ENCODE assay signal across 1 cellular context in genomic region chr19:38211206-38211605, GRCh38.
TF ChIP-seq lines count a peak whose summit lies in the region.

No MANE protein-coding gene starts in this region.

TF ChIP-seq in GM23338, 12 proteins besides CTCF, POLR2A, EP300 and RAD21 (continued from another document):
- TF ChIP-seq REST (IDR thresholded peaks at IDR 0.05; ENCODE audit: unreplicated experiment), result no peak
- TF ChIP-seq EZH2 (IDR thresholded peaks at IDR 0.05; ENCODE audit: low read depth, unreplicated experiment), result no peak
- TF ChIP-seq NANOG (IDR thresholded peaks at IDR 0.05; ENCODE audit: borderline replicate concordance), result no peak
- no peak for TF ChIP-seq JUNB (IDR thresholded peaks at IDR 0.05; ENCODE audit: unreplicated experiment)
- no peak for TF ChIP-seq CREB1 (CRISPR knock-in tag; IDR thresholded peaks at IDR 0.05; ENCODE audit: low read depth)
- TF ChIP-seq STAT1 (IDR thresholded peaks at IDR 0.05; ENCODE audit: unreplicated experiment), result no peak
- no peak for TF ChIP-seq POLR2AphosphoS5 (IDR thresholded peaks at IDR 0.05; ENCODE audit: low read depth)
- TF ChIP-seq ZNF462 (CRISPR knock-in tag; IDR thresholded peaks at IDR 0.05), result no peak
- no peak for TF ChIP-seq ZNF331 (CRISPR knock-in tag; IDR thresholded peaks at IDR 0.05; ENCODE audit: low read depth)
